ENCODE assay signal across 27 cellular contexts in the genomic region with DNA sequence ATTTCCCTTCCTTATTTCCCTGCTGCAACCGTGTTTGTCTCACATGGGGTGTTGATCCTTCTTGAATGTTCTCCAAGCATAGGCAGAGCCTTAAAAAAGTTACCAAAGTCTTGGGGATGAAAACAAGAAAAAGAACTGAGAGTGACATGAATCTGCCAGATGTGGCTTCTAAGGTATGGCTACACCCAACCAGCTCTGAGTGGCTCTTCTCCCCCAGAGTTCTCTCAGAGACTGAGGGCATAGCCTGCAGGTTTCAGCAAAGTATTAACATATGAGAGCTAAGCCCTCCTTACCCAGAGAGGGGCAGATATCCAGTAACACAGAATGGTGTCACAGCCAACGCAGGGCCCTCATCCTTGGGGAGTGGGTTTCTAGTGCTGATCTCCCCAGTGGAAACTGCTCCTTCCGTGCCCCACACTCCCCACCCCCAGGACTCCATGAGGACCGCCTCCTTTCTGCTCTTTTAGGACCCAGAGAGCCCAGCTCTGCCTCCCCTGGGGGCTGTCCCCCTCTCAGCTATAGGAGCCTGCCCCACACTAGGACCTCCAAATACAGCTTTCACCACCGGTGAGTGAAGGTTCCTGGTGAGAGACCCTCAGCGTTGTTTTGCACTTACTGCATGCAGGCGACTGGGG. TPM values are rescaled to one million over a fixed set of nuclear protein-coding genes. Genes with fewer than 3 reads are reported as not detected.
"Had no signal": no experiment of that assay in that cellular context is flagged by ENCODE, and none has a peak within 500 bp of the region (broad histone marks: within the 10 kb centered on the region; RNA-seq: fewer than 3 reads in every experiment).

No MANE protein-coding gene starts in this region.

- DNase-seq: heart right ventricle; kidney glomerular epithelial cell; left cardiac atrium; left lung; lower lobe of right lung; mammary epithelial cell; mesenchymal stem cell; naive thymus-derived CD8-positive, alpha-beta T cell; occipital lobe; ovary; retina; right cardiac atrium; sigmoid colon; small intestine; spleen; stimulated activated CD4-positive, alpha-beta T cell treated with anti-CD3 and anti-CD28 coated beads, Interleukin-4, amount 100 ng/mL, for 24 hours; stimulated activated naive CD4-positive, alpha-beta T cell had no signal

- H3K27ac Mint-ChIP-seq: nephron; neural progenitor cell; stimulated activated naive CD8-positive, alpha-beta T cell treated with anti-CD3 and anti-CD28 coated beads, Interleukin-15, Interleukin-2, amounts not matched to agents 100 ng/mL and 50 ng/mL, for 24 hours; type B pancreatic cell had no signal

- H2AFZ ChIP-seq: hepatocyte, neural progenitor cell had no signal

- H3K27me3 ChIP-seq: heart right ventricle, hepatocyte, left lung, neural progenitor cell, neutrophil, ovary, sigmoid colon, spleen, tibial nerve, vagina had no signal

- H3K27me3 Mint-ChIP-seq: naive thymus-derived CD8-positive, alpha-beta T cell; stimulated activated naive CD8-positive, alpha-beta T cell treated with anti-CD3 and anti-CD28 coated beads, Interleukin-15, Interleukin-2, amounts not matched to agents 100 ng/mL and 50 ng/mL, for 24 hours; type B pancreatic cell had no signal

- H3K4me3 Mint-ChIP-seq: naive thymus-derived CD8-positive, alpha-beta T cell; nephron; neural progenitor cell; stimulated activated effector memory CD8-positive, alpha-beta T cell treated with anti-CD3 and anti-CD28 coated beads, Interleukin-12 subunit alpha, Interleukin-12 subunit beta, amount 100 ng/mL, for 72 hours; stimulated activated naive CD8-positive, alpha-beta T cell treated with anti-CD3 and anti-CD28 coated beads, Interleukin-15, Interleukin-2, amounts not matched to agents 100 ng/mL and 50 ng/mL, for 24 hours; type B pancreatic cell had no signal

- H3K9me3 ChIP-seq: heart right ventricle, left lung, lower lobe of right lung, neutrophil, ovary, prostate gland, sigmoid colon, spleen, tibial nerve, vagina had no signal

- H3K4me1 ChIP-seq: lower lobe of right lung, neural progenitor cell, prostate gland, sigmoid colon, tibial nerve, vagina had no signal

- H3K9me3 Mint-ChIP-seq: naive thymus-derived CD8-positive, alpha-beta T cell; nephron; neural progenitor cell; stimulated activated effector memory CD8-positive, alpha-beta T cell treated with anti-CD3 and anti-CD28 coated beads, Interleukin-12 subunit alpha, Interleukin-12 subunit beta, amount 100 ng/mL, for 72 hours; stimulated activated naive CD8-positive, alpha-beta T cell treated with anti-CD3 and anti-CD28 coated beads, Interleukin-15, Interleukin-2, amounts not matched to agents 100 ng/mL and 50 ng/mL, for 24 hours; type B pancreatic cell had no signal

- H3K27ac ChIP-seq: heart right ventricle, hepatocyte, left lung, lower lobe of right lung, neural progenitor cell, neutrophil, ovary, prostate gland, sigmoid colon, spleen, tibial nerve, vagina had no signal

- H3K36me3 Mint-ChIP-seq: type B pancreatic cell had no signal

- H3K4me1 Mint-ChIP-seq: naive thymus-derived CD8-positive, alpha-beta T cell; nephron; neural progenitor cell had no signal

- H3K4me2 ChIP-seq: hepatocyte, neural progenitor cell had no signal

- H3K79me2 ChIP-seq: hepatocyte had no signal

- ATAC-seq: heart right ventricle; left cardiac atrium; left lung; lower lobe of right lung; naive thymus-derived CD8-positive, alpha-beta T cell; right cardiac atrium; stimulated activated effector memory CD8-positive, alpha-beta T cell treated with anti-CD3 and anti-CD28 coated beads, Interleukin-12 subunit alpha, Interleukin-12 subunit beta, amount 100 ng/mL, for 72 hours had no signal

- H3K36me3 ChIP-seq: neural progenitor cell, ovary, prostate gland had no signal

- H3K4me3 ChIP-seq: heart right ventricle, hepatocyte, left lung, lower lobe of right lung, neural progenitor cell, ovary, prostate gland, sigmoid colon, spleen, tibial nerve, vagina had no signal

RNA-seq across cellular contexts. Expression of a gene that starts 23.3 kb away (rescaled TPM):
- total RNA-seq: occipital lobe had no signal
- polyA plus RNA-seq: mammary epithelial cell; naive thymus-derived CD8-positive, alpha-beta T cell had no signal
